ENCODE assay signal across 7 cellular contexts in genomic region chr2:118088051-118089014, GRCh38. TPM values are rescaled to one million over a fixed set of nuclear protein-coding genes. Genes with fewer than 3 reads are reported as not detected.
DNase-seq lines count a peak whose midpoint lies in the region; ATAC-seq, FAIRE-seq and TF ChIP-seq lines count a peak whose summit lies in the region.

Gene INSIG2, plus strand, starts transcription at chr2:118088471. Its CDS starts 8,086 bp downstream, at chr2:118096557.

- H3K9me2 ChIP-seq in hepatocyte (replicated peaks; ENCODE audit: insufficient read depth) = no peaks in the 10 kb centered on the region

- no peak for TF ChIP-seq CTCF in astrocyte (IDR thresholded peaks at IDR 0.05; ENCODE audit: insufficient read depth, low read depth, low read length)
- no peak for TF ChIP-seq CTCF in hepatocyte (IDR thresholded peaks at IDR 0.05; ENCODE audit: poor library complexity)

- H3K27me3 Mint-ChIP-seq in T-helper 2 cell treated with Interferon-gamma antibody and Interleukin-4, amounts not matched to agents 5 μg/mL and 100 μg/mL, for 36 hours (ENCODE audit: low read depth) = peaks cover 13% of the 10 kb centered on the region
- no peaks in the 10 kb centered on the region for H3K27me3 Mint-ChIP-seq in astrocyte (ENCODE audit: low read depth, unreplicated experiment)

- H3K4me1 ChIP-seq in astrocyte (ENCODE audit: insufficient read depth, low read length) (peaks cover 8% of the 10 kb centered on the region), hepatocyte (ENCODE audit: insufficient read depth) (peaks cover 35% of the 10 kb centered on the region)

- ATAC-seq in GM18502 (IDR thresholded peaks at IDR 0.05; ENCODE audit: poor library complexity, unreplicated experiment) (peak; percentile 97), HG02970 (IDR thresholded peaks at IDR 0.05; ENCODE audit: low FRiP score, unreplicated experiment) (peak; percentile 98)

- peak; percentile 39 for FAIRE-seq in astrocyte (lab: Jason Lieb, UNC)

- H3K27me3 ChIP-seq in astrocyte (ENCODE audit: insufficient read depth, low read length) = peaks cover 10% of the 10 kb centered on the region
- H3K27me3 ChIP-seq in hepatocyte = no peaks in the 10 kb centered on the region

- H2AFZ ChIP-seq in astrocyte (ENCODE audit: low read depth, low read length) (peak within 1 kb of the TSS; percentile 97), hepatocyte (peak within 1 kb of the TSS; percentile 73)

- H3K36me3 Mint-ChIP-seq in T-helper 2 cell treated with Interferon-gamma antibody and Interleukin-4, amounts not matched to agents 5 μg/mL and 100 μg/mL, for 36 hours (ENCODE audit: low read depth) = peaks cover 2% of the 10 kb centered on the region
- H3K36me3 Mint-ChIP-seq in astrocyte (ENCODE audit: low read depth, unreplicated experiment) = no peaks in the 10 kb centered on the region

- peak within 1 kb of the TSS; percentile 88 for H3K4me3 ChIP-seq in astrocyte (ENCODE audit: insufficient read depth, low read depth, low read length)
- peak within 1 kb of the TSS; percentile 47 for H3K4me3 ChIP-seq in hepatocyte

- H3K4me2 ChIP-seq in astrocyte (ENCODE audit: low read length) (peak within 1 kb of the TSS; percentile 92), hepatocyte (peak within 1 kb of the TSS; percentile 87)

- H4K20me1 ChIP-seq in astrocyte (ENCODE audit: insufficient read depth, low read length) (peaks cover 27% of the 10 kb centered on the region), hepatocyte (ENCODE audit: insufficient read depth, poor library complexity, severe bottlenecking) (peaks cover 17% of the 10 kb centered on the region)

- peak within 1 kb of the TSS; percentile 92 for H3K27ac Mint-ChIP-seq in T-helper 2 cell treated with Interferon-gamma antibody and Interleukin-4, amounts not matched to agents 5 μg/mL and 100 μg/mL, for 36 hours
- peak within 1 kb of the TSS; percentile 84 for H3K27ac Mint-ChIP-seq in astrocyte (ENCODE audit: unreplicated experiment)

- H3K79me2 ChIP-seq in astrocyte (ENCODE audit: insufficient read depth, low read length) (peaks cover 44% of the 10 kb centered on the region), hepatocyte (peaks cover 42% of the 10 kb centered on the region)

- peak within 1 kb of the TSS; percentile 94 for H3K4me3 Mint-ChIP-seq in T-helper 2 cell treated with Interferon-gamma antibody and Interleukin-4, amounts not matched to agents 5 μg/mL and 100 μg/mL, for 36 hours
- H3K4me3 Mint-ChIP-seq in astrocyte (ENCODE audit: unreplicated experiment) = peak within 1 kb of the TSS; percentile 88

- peak; percentile 96 to 97 for DNase-seq in NCI-H1930 (lab: John Stamatoyannopoulos, UW)
- DNase-seq in T-helper 2 cell treated with Interferon-gamma antibody and Interleukin-4, amounts not matched to agents 5 μg/mL and 100 μg/mL, for 36 hours (ENCODE audit: low spot score) = peak; percentile 98
- DNase-seq in astrocyte (ENCODE audit: low read depth) = peak; percentile 91
- DNase-seq in hepatocyte (ENCODE audit: low spot score) = peak; percentile 98
- peak; percentile 96 for DNase-seq in retina

- no peaks in the 10 kb centered on the region for H3K9me3 Mint-ChIP-seq in T-helper 2 cell treated with Interferon-gamma antibody and Interleukin-4, amounts not matched to agents 5 μg/mL and 100 μg/mL, for 36 hours
- no peaks in the 10 kb centered on the region for H3K9me3 Mint-ChIP-seq in astrocyte (ENCODE audit: unreplicated experiment)

- H3K27ac ChIP-seq in astrocyte (ENCODE audit: low read depth, low read length) (peak within 1 kb of the TSS; percentile 51), hepatocyte (peak within 1 kb of the TSS; percentile 88)

- peak within 1 kb of the TSS; percentile 87 for H3K9ac ChIP-seq in astrocyte (ENCODE audit: low read length)

- H3K36me3 ChIP-seq in astrocyte (ENCODE audit: insufficient read depth, low read length) (no peaks in the 10 kb centered on the region), hepatocyte (replicated peaks; ENCODE audit: insufficient read depth, low read depth) (no peaks in the 10 kb centered on the region)

- WGBS in hepatocyte (ENCODE audit: low lambda C conversion rate, missing lambda C conversion rate) = under 1% methylated on average over 52 of the region's 63 CpGs

- H3K4me1 Mint-ChIP-seq in T-helper 2 cell treated with Interferon-gamma antibody and Interleukin-4, amounts not matched to agents 5 μg/mL and 100 μg/mL, for 36 hours (ENCODE audit: low read depth) = peaks cover 21% of the 10 kb centered on the region
- H3K4me1 Mint-ChIP-seq in astrocyte (ENCODE audit: low read depth, unreplicated experiment) = peaks cover 14% of the 10 kb centered on the region

- no peaks in the 10 kb centered on the region for H3K9me3 ChIP-seq in astrocyte (ENCODE audit: insufficient read depth, low read depth, low read length)
- no peaks in the 10 kb centered on the region for H3K9me3 ChIP-seq in hepatocyte (ENCODE audit: low read depth)

RNA-seq across cellular contexts. Expression of gene INSIG2, which starts in this region (rescaled TPM):
- 32.2 and 33.7 TPM in 2 replicates for total RNA-seq in astrocyte
- total RNA-seq in hepatocyte = 21.5 and 27.3 TPM in 2 replicates
- polyA plus RNA-seq in hepatocyte = 28.1 and 35.3 TPM in 2 replicates

Comparison
In these comparisons a context has a peak if more than half of its experiments do, and no peak if none do; other contexts are left out.
1. Peak in every context shown above with its lines: DNase-seq, ATAC-seq, H3K4me3 ChIP-seq and H3K27ac ChIP-seq.